ENCODE assay signal across 23 cellular contexts in the genomic region with DNA sequence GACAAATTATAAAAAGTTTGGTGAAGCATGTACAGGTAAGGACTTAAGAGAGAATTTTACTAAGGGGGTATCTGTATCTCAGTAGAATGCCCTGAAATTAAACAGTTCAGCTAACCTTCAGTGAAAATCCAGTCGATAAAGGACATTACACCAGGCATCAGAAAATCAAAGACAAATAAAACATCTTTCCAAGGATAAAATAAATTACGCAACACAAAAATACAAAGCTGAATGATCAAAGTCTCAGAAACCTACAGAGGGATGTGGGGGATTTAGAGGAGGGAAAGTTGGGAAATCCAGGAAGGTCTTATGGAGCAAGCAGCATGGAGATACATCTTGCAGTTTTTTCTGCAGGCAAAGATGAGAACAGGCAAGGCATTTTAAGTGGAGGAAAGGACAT.
"Had no signal": no experiment of that assay in that cellular context is flagged by ENCODE, and none has a peak within 500 bp of the region (broad histone marks: within the 10 kb centered on the region; RNA-seq: fewer than 3 reads in every experiment).

No MANE protein-coding gene starts in this region.

- H3K4me1 ChIP-seq: pancreas, prostate gland had no signal

- DNase-seq: heart right ventricle; islet precursor cell; naive thymus-derived CD8-positive, alpha-beta T cell; pancreas; posterior cingulate gyrus; retina; right cardiac atrium; sigmoid colon; stimulated activated CD4-positive, alpha-beta T cell treated with anti-CD3 and anti-CD28 coated beads, Interleukin-1b, Interleukin-23, amount 100 ng/mL, for 48 hours; stimulated activated CD4-positive, alpha-beta T cell treated with anti-CD3 and anti-CD28 coated beads, Interleukin-2, amount 100 ng/mL, for 48 hours; stimulated activated CD4-positive, alpha-beta T cell treated with anti-CD3 and anti-CD28 coated beads, Interleukin-4, amount 100 ng/mL, for 4 hours; stimulated activated CD8-positive, alpha-beta memory T cell treated with anti-CD3 and anti-CD28 coated beads, Interleukin-4, amount 100 ng/mL, for 48 hours; stimulated activated naive CD4-positive, alpha-beta T cell treated with Interleukin-2 at 50 U/mL for 16 hours; stimulated activated naive CD8-positive, alpha-beta T cell treated with anti-CD3 and anti-CD28 coated beads, Interleukin-15, amount 100 ng/mL, for 72 hours; substantia nigra had no signal

- ATAC-seq: heart right ventricle; naive thymus-derived CD8-positive, alpha-beta T cell; pancreas; right cardiac atrium; stimulated activated memory B cell treated with anti-CD40 and anti-IgM and Interleukin-4, amounts not matched to agents 10 μg/mL and 1 μg/mL and 100 μg/mL, for 72 hours; stimulated activated naive CD8-positive, alpha-beta T cell treated with anti-CD3 and anti-CD28 coated beads, Interleukin-15, amount 100 ng/mL, for 72 hours had no signal

- H3K36me3 Mint-ChIP-seq: naive thymus-derived CD8-positive, alpha-beta T cell; stimulated activated memory B cell treated with anti-CD40 and anti-IgM and Interleukin-4, amounts not matched to agents 10 μg/mL and 1 μg/mL and 100 μg/mL, for 72 hours; type B pancreatic cell had no signal

- H3K27me3 Mint-ChIP-seq: naive thymus-derived CD8-positive, alpha-beta T cell; stimulated activated memory B cell treated with anti-CD40 and anti-IgM and Interleukin-4, amounts not matched to agents 10 μg/mL and 1 μg/mL and 100 μg/mL, for 72 hours; stimulated activated naive CD8-positive, alpha-beta T cell treated with anti-CD3 and anti-CD28 coated beads, Interleukin-15, amount 100 ng/mL, for 72 hours; type B pancreatic cell had no signal

- H3K36me3 ChIP-seq: heart right ventricle, pancreas, prostate gland, sigmoid colon, tibial nerve, vagina had no signal

- H3K27ac ChIP-seq: heart right ventricle, pancreas, prostate gland, sigmoid colon, tibial nerve, vagina had no signal

- H3K4me3 ChIP-seq: heart right ventricle, hepatocyte, lung, pancreas, prostate gland, sigmoid colon, smooth muscle cell, tibial nerve, vagina had no signal

- H3K4me2 ChIP-seq: hepatocyte, smooth muscle cell had no signal

- H3K4me3 Mint-ChIP-seq: naive thymus-derived CD8-positive, alpha-beta T cell; stimulated activated memory B cell treated with anti-CD40 and anti-IgM and Interleukin-4, amounts not matched to agents 10 μg/mL and 1 μg/mL and 100 μg/mL, for 72 hours; stimulated activated naive CD8-positive, alpha-beta T cell treated with anti-CD3 and anti-CD28 coated beads, Interleukin-15, amount 100 ng/mL, for 72 hours; type B pancreatic cell had no signal

- H3K27me3 ChIP-seq: heart right ventricle, hepatocyte, pancreas, sigmoid colon, tibial nerve, vagina had no signal

- H2AFZ ChIP-seq: hepatocyte had no signal

- H3K9me3 Mint-ChIP-seq: naive thymus-derived CD8-positive, alpha-beta T cell; stimulated activated memory B cell treated with anti-CD40 and anti-IgM and Interleukin-4, amounts not matched to agents 10 μg/mL and 1 μg/mL and 100 μg/mL, for 72 hours; stimulated activated naive CD8-positive, alpha-beta T cell treated with anti-CD3 and anti-CD28 coated beads, Interleukin-15, amount 100 ng/mL, for 72 hours; type B pancreatic cell had no signal

- H3K27ac Mint-ChIP-seq: stimulated activated memory B cell treated with anti-CD40 and anti-IgM and Interleukin-4, amounts not matched to agents 10 μg/mL and 1 μg/mL and 100 μg/mL, for 72 hours; stimulated activated naive CD8-positive, alpha-beta T cell treated with anti-CD3 and anti-CD28 coated beads, Interleukin-15, amount 100 ng/mL, for 72 hours had no signal

- H3K9me3 ChIP-seq: heart right ventricle, pancreas, prostate gland, sigmoid colon, tibial nerve, vagina had no signal

- H3K79me2 ChIP-seq: hepatocyte had no signal

- H3K4me1 Mint-ChIP-seq: stimulated activated memory B cell treated with anti-CD40 and anti-IgM and Interleukin-4, amounts not matched to agents 10 μg/mL and 1 μg/mL and 100 μg/mL, for 72 hours had no signal
